11 cellular contexts compared by ENCODE assay signal in the genomic region with DNA sequence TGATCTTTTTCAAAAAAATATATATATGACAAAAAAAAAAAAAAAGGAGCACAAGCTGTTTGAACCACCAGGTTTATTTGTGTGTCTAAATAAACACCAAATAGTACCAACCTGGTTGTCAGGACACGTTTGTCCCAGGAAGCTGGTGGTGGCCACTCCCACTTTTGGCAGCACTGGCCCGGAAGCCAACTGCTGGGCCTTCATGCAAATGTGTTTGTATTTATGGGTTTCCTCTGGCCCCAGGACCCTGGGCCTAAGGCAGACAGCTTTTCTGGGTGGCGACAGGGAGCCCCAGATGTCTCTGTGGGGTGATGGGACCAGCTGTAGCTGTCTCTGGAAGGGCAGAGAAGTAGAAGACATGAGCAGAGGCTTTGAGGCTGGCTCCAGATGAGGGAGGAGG. TPM values are rescaled to one million over a fixed set of nuclear protein-coding genes. Genes with fewer than 3 reads are reported as not detected.
DNase-seq lines count a peak whose midpoint lies in the region; ATAC-seq, FAIRE-seq and TF ChIP-seq lines count a peak whose summit lies in the region.
"Had no signal": no experiment of that assay in that cellular context is flagged by ENCODE, and none has a peak within 500 bp of the region (broad histone marks: within the 10 kb centered on the region; RNA-seq: fewer than 3 reads in every experiment).

No MANE protein-coding gene starts in this region.

- H3K4me2 ChIP-seq in HepG2 (ENCODE audit: low read depth, low read length), result no peak overlapping the region

- peak in 3 of 4 donors; percentile 10 to 30 (median 28) for ATAC-seq in right lobe of liver
- ATAC-seq in HepG2, result no peak
- peak; percentile 49 for ATAC-seq in HG02885 (IDR thresholded peaks at IDR 0.05; ENCODE audit: poor library complexity, unreplicated experiment)
- ATAC-seq in HG03378 (IDR thresholded peaks at IDR 0.05; ENCODE audit: unreplicated experiment), result no peak
- no peak for ATAC-seq in GM18873 (IDR thresholded peaks at IDR 0.05; ENCODE audit: low FRiP score, unreplicated experiment)

- peak in 1 of 3 donors; percentile 45 for DNase-seq in right lobe of liver
- no peak for DNase-seq in HepG2 (ENCODE audit: low spot score)
- DNase-seq in bronchial epithelial cell (ENCODE audit: low read depth), result peak; percentile 62
- DNase-seq in NCI-H345 (lab: John Stamatoyannopoulos, UW), result no peak
- no peak for DNase-seq in T1000 (lab: John Stamatoyannopoulos, UW)
- DNase-seq: foreskin melanocyte, MV-4-11, RPMI8226 had no signal

- CTCF ChIA-PET in HepG2 (lab: Yijun Ruan, JAX; ENCODE audit: low intra/inter-chr PET ratio, low total read pairs), result no interaction called here

- 13% methylated on average over 2 of the region's 3 CpGs for WGBS in right lobe of liver (ENCODE audit: insufficient coverage, low coverage, low lambda C conversion rate, missing lambda C conversion rate)
- WGBS in HepG2 (ENCODE audit: low lambda C conversion rate), result 85% methylated on average over 3 of the region's 3 CpGs

- H3K27me3 ChIP-seq in right lobe of liver (no peaks in the 10 kb centered on the region), HepG2 (ENCODE audit: control insufficient read depth in 1 of 2, insufficient read depth in 2 of 2, low read length in 2 of 2) (no peaks in the 10 kb centered on the region), bronchial epithelial cell (ENCODE audit: control insufficient read depth, insufficient read depth, low read length) (no peaks in the 10 kb centered on the region)

- H3K79me2 ChIP-seq in HepG2 (ENCODE audit: insufficient read depth, low read length), result no peaks in the 10 kb centered on the region

- no peak for TF ChIP-seq RAD21 in HepG2 (CRISPR knock-in tag; IDR thresholded peaks at IDR 0.05)

- TF ChIP-seq EP300 in HepG2 (IDR thresholded peaks at IDR 0.05; ENCODE audit: low read depth in 2 of 2, low read length in 2 of 2) (no peak), HepG2 (CRISPR knock-in tag; IDR thresholded peaks at IDR 0.05; ENCODE audit: borderline replicate concordance) (no peak)

- H3K4me3 ChIP-seq in right lobe of liver, result no peak overlapping the region
- no peak overlapping the region for H3K4me3 ChIP-seq in HepG2 (replicated peaks in 1 of 3; ENCODE audit: insufficient read depth in 1 of 3, low read depth in 2 of 3, low read length in 3 of 3)
- no peak overlapping the region for H3K4me3 ChIP-seq in bronchial epithelial cell (ENCODE audit: low read depth, low read length)

- TF ChIP-seq CTCF in right lobe of liver (IDR thresholded peaks at IDR 0.05) (no peak), HepG2 (CRISPR knock-in tag; IDR thresholded peaks at IDR 0.05) (no peak), bronchial epithelial cell (IDR thresholded peaks at IDR 0.05; ENCODE audit: insufficient read depth, low read length, severe bottlenecking) (no peak)

- intact Hi-C loops in right lobe of liver (cut with DNase I) (loop anchor here in 1 of 2 donors (5.0 kb wide), 1 partner anchor 75 kb away; no protein-coding TSS in a partner anchor), HepG2 (cut with micrococcal nuclease; ENCODE audit: unreplicated experiment) (no loop called here)

- H3K9ac ChIP-seq in HepG2 (ENCODE audit: insufficient read depth, low read depth, low read length), result no peak overlapping the region

- POLR2A ChIA-PET in HepG2 (lab: Yijun Ruan, JAX), result interaction anchor here (1.2 kb wide), 1 partner anchor 60 kb away, joined by 3 read pairs; no protein-coding TSS in a partner anchor

- TF ChIP-seq POLR2A in right lobe of liver (IDR thresholded peaks at IDR 0.05) (no peak), HepG2 (IDR thresholded peaks at IDR 0.05; ENCODE audit: insufficient read depth in 1 of 2, low read depth in 2 of 2, low read length in 2 of 2) (no peak)

- H3K4me1 ChIP-seq in right lobe of liver, result peaks cover 0 to 4% (median 0%) of the 10 kb centered on the region in 4 donors
- H3K4me1 ChIP-seq in HepG2 (ENCODE audit: insufficient read depth, low read length), result peaks cover 25% of the 10 kb centered on the region

- FAIRE-seq in HepG2 (lab: Jason Lieb, UNC) (no peak), bronchial epithelial cell (lab: Jason Lieb, UNC) (no peak)

- in situ Hi-C loops in HepG2 (cut with HindIII; ENCODE audit: extremely low pct_ligation_motif_present, low pct_unique_long_range_greater_than_20kb), result no loop called here

- H4K20me1 ChIP-seq in HepG2 (ENCODE audit: insufficient read depth, low read length), result no peaks in the 10 kb centered on the region

- H3K36me3 ChIP-seq in right lobe of liver (peaks cover 0 to 3% (median 0%) of the 10 kb centered on the region in 4 donors), HepG2 (replicated peaks in 1 of 2; ENCODE audit: control insufficient read depth in 1 of 2, insufficient read depth in 2 of 2, low read length in 2 of 2) (peaks cover 13 to 34% of the 10 kb centered on the region in 2 experiments; a peak in 4 of 5 replicates), bronchial epithelial cell (ENCODE audit: control insufficient read depth, insufficient read depth, low read length) (peaks cover 15% of the 10 kb centered on the region)

- H3K9me3 ChIP-seq in right lobe of liver (no peaks in the 10 kb centered on the region), HepG2 (ENCODE audit: low read length) (no peaks in the 10 kb centered on the region)

- H3K27ac ChIP-seq in right lobe of liver, result no peak overlapping the region
- no peak overlapping the region for H3K27ac ChIP-seq in HepG2 (ENCODE audit: extremely low read length, insufficient read depth, low read length)

- H2AFZ ChIP-seq in HepG2 (ENCODE audit: low read length), result no peak overlapping the region

- BruUV-seq in HepG2 (replicated peaks; lab: Mats Ljungman, UMichigan), result no TSS peak

TF ChIP-seq in HepG2, 621 proteins besides CTCF, POLR2A, EP300 and RAD21 (continues in another document):
- TF ChIP-seq SP4 (CRISPR knock-in tag; IDR thresholded peaks at IDR 0.05) (no peak), ZNF264 (CRISPR knock-in tag; IDR thresholded peaks at IDR 0.05) (no peak), ZNF629 (CRISPR knock-in tag; conservative IDR thresholded peaks at IDR 0.05) (no peak), ELF3 (CRISPR knock-in tag; IDR thresholded peaks at IDR 0.05) (no peak), ARID2 (CRISPR knock-in tag; IDR thresholded peaks at IDR 0.05; ENCODE audit: borderline replicate concordance) (no peak)
- TF ChIP-seq, protein P1, sequence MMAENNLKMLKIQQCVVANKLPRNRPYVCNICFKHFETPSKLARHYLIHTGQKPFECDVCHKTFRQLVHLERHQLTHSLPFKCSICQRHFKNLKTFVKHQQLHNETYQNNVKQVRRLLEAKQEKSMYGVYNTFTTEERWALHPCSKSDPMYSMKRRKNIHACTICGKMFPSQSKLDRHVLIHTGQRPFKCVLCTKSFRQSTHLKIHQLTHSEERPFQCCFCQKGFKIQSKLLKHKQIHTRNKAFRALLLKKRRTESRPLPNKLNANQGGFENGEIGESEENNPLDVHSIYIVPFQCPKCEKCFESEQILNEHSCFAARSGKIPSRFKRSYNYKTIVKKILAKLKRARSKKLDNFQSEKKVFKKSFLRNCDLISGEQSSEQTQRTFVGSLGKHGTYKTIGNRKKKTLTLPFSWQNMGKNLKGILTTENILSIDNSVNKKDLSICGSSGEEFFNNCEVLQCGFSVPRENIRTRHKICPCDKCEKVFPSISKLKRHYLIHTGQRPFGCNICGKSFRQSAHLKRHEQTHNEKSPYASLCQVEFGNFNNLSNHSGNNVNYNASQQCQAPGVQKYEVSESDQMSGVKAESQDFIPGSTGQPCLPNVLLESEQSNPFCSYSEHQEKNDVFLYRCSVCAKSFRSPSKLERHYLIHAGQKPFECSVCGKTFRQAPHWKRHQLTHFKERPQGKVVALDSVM (CRISPR knock-in tag; IDR thresholded peaks at IDR 0.05), result no peak
- TF ChIP-seq, protein P2, sequence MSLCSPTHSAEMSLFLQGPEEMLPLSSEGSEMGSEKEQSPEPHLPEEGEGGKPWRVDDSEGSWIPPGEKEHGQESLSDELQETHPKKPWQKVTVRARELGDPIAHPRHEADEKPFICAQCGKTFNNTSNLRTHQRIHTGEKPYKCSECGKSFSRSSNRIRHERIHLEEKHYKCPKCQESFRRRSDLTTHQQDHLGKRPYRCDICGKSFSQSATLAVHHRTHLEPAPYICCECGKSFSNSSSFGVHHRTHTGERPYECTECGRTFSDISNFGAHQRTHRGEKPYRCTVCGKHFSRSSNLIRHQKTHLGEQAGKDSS (CRISPR knock-in tag; IDR thresholded peaks at IDR 0.05; ENCODE audit: borderline replicate concordance, low read depth), result no peak
- TF ChIP-seq, protein P3, sequence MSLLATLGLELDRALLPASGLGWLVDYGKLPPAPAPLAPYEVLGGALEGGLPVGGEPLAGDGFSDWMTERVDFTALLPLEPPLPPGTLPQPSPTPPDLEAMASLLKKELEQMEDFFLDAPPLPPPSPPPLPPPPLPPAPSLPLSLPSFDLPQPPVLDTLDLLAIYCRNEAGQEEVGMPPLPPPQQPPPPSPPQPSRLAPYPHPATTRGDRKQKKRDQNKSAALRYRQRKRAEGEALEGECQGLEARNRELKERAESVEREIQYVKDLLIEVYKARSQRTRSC (CRISPR knock-in tag; IDR thresholded peaks at IDR 0.05; ENCODE audit: low read depth), result no peak

RNA-seq across cellular contexts. Expression of a gene that starts 31.6 kb away (rescaled TPM):
- total RNA-seq in right lobe of liver (1 to 10 TPM; 3.5 to 8.3 (median 5.1) TPM), HepG2 (2016; rRNA removed; fragmentation: Illumina TruSeq; extraction: Trizol) (1.6 and 4.3 TPM in 2 replicates), bronchial epithelial cell (3.9 and 5.5 TPM in 2 replicates)
- 0.79 and 1.0 TPM in 2 replicates for total RNA-seq in HepG2 (2016; cell fraction: cytosol; rRNA removed; fragmentation: Illumina TruSeq; extraction: Trizol; ENCODE audit: low read depth)
- total RNA-seq in HepG2 (2016; cell fraction: insoluble cytoplasmic fraction; rRNA removed; fragmentation: Illumina TruSeq; extraction: Trizol), result 1.7 and 3.8 TPM in 2 replicates
- total RNA-seq in HepG2 (2016; cell fraction: membrane; rRNA removed; fragmentation: Illumina TruSeq; extraction: Trizol), result 2.3 and 2.6 TPM in 2 replicates
- total RNA-seq in HepG2 (2016; cell fraction: nucleus; rRNA removed; fragmentation: Illumina TruSeq; extraction: Trizol), result 4.3 and 4.4 TPM in 2 replicates
- polyA plus RNA-seq in HepG2 (2011; rRNA removed), result 40.7 and 47.7 TPM in 2 replicates
- 43.8 and 46.4 TPM in 2 replicates for polyA plus RNA-seq in HepG2 (2011; cell fraction: cytosol; rRNA removed)
- 49.0 and 56.6 TPM in 2 replicates for polyA plus RNA-seq in HepG2 (2011; cell fraction: nucleus; rRNA removed)
- 26.9 and 29.1 TPM in 2 replicates for polyA plus RNA-seq in HepG2 (2012)
- 4.3 and 5.2 TPM in 2 replicates for polyA plus RNA-seq in HepG2 (2016; cell fraction: cytosol; fragmentation: Illumina TruSeq; extraction: Trizol; ENCODE audit: low read depth)
- polyA plus RNA-seq in HepG2 (2016; cell fraction: insoluble cytoplasmic fraction; fragmentation: Illumina TruSeq; extraction: Trizol; ENCODE audit: low read depth), result 19.3 and 22.7 TPM in 2 replicates
- 3.2 and 3.3 TPM in 2 replicates for polyA plus RNA-seq in HepG2 (2016; cell fraction: membrane; fragmentation: Illumina TruSeq; extraction: Trizol; ENCODE audit: low read depth)
- polyA plus RNA-seq in HepG2 (2016; cell fraction: nucleus; fragmentation: Illumina TruSeq; extraction: Trizol; ENCODE audit: insufficient read depth, low read depth), result 26.1 and 26.5 TPM in 2 replicates
- polyA minus RNA-seq in HepG2 (2011; rRNA and poly(A)+ RNA removed; ENCODE audit: low replicate concordance), result 30.4 and 51.6 TPM in 2 replicates
- 17.5 and 20.8 TPM in 2 replicates for polyA minus RNA-seq in HepG2 (2011; cell fraction: cytosol; rRNA and poly(A)+ RNA removed)
- polyA minus RNA-seq in HepG2 (2011; cell fraction: nucleus; rRNA and poly(A)+ RNA removed), result 17.8 and 23.6 TPM in 2 replicates

Comparison
In these comparisons a context has a peak if more than half of its experiments do, and no peak if none do; other contexts are left out.
1. ATAC-seq: peak in right lobe of liver (3 of 4) and HG02885 (single experiment); none in HepG2 (single experiment), HG03378 (single experiment) and GM18873 (single experiment).